In genomic region chr9:111136180-111136579, GRCh38 we compare ENCODE assay signal across 28 cellular contexts.
DNase-seq lines count a peak whose midpoint lies in the region; ATAC-seq, FAIRE-seq and TF ChIP-seq lines count a peak whose summit lies in the region.
"Had no signal": no experiment of that assay in that cellular context is flagged by ENCODE, and none has a peak within 500 bp of the region (broad histone marks: within the 10 kb centered on the region; RNA-seq: fewer than 3 reads in every experiment).

No MANE protein-coding gene starts in this region.

- H3K79me2 ChIP-seq in HepG2 (ENCODE audit: insufficient read depth, low read length): no peaks in the 10 kb centered on the region

- H3K36me3 ChIP-seq in HepG2 (replicated peaks in 1 of 2; ENCODE audit: control insufficient read depth in 1 of 2, insufficient read depth in 2 of 2, low read length in 2 of 2): no peaks in the 10 kb centered on the region
- no peaks in the 10 kb centered on the region for H3K36me3 ChIP-seq in right lobe of liver
- H3K36me3 ChIP-seq: BE2C, BLaER1 had no signal

- H3K4me3 ChIP-seq in HepG2 (replicated peaks in 1 of 3; ENCODE audit: insufficient read depth in 1 of 3, low read depth in 2 of 3, low read length in 3 of 3): no peak overlapping the region
- H3K4me3 ChIP-seq in right lobe of liver: no peak overlapping the region
- no peak overlapping the region for H3K4me3 ChIP-seq in fibroblast of mammary gland (ENCODE audit: control insufficient read depth, low read depth, low read length)
- H3K4me3 ChIP-seq: BLaER1, GM12878 had no signal

- H4K20me1 ChIP-seq in HepG2 (ENCODE audit: insufficient read depth, low read length): no peaks in the 10 kb centered on the region
- H4K20me1 ChIP-seq: BLaER1 had no signal

- CTCF ChIA-PET in HepG2 (lab: Yijun Ruan, JAX; ENCODE audit: low intra/inter-chr PET ratio, low total read pairs): no interaction called here

- TF ChIP-seq CTCF in HepG2 (CRISPR knock-in tag; IDR thresholded peaks at IDR 0.05) (no peak), right lobe of liver (IDR thresholded peaks at IDR 0.05) (no peak), fibroblast of mammary gland (conservative IDR thresholded peaks at IDR 0.05; ENCODE audit: control insufficient read depth, insufficient read depth, low read depth, low read length) (no peak)

- no peak overlapping the region for H3K9ac ChIP-seq in HepG2 (ENCODE audit: insufficient read depth, low read depth, low read length)
- H3K9ac ChIP-seq: BLaER1 had no signal

- DNase-seq in HepG2 (ENCODE audit: low spot score) (no peak), right lobe of liver (no peak), fibroblast of mammary gland (ENCODE audit: low read depth) (peak; percentile 12), NCI-H1105 treated with DMSO at 0.1 percent for 48 hours (lab: John Stamatoyannopoulos, UW) (no peak), occipital lobe (lab: John Stamatoyannopoulos, UW) (no peak)
- DNase-seq in stimulated activated naive B cell treated with anti-CD40 and anti-IgM and Interleukin-4, amounts not matched to agents 10 μg/mL and 1 μg/mL and 100 μg/mL, for 72 hours: no peak
- DNase-seq: 8988T; ACHN; BE2C; C1 segment of cervical spinal cord; CD4-positive, alpha-beta memory T cell; CD4-positive, CD25-positive, alpha-beta regulatory T cell; CD8-positive, alpha-beta memory T cell; COR-L47; DMS 273 treated with DMSO at 0.1 percent for 48 hours; DMS153; DMS53; DMS79; DND-41; EL; GDM1 had no signal

- H3K36me3 Mint-ChIP-seq in stimulated activated naive B cell treated with anti-CD40 and anti-IgM and Interleukin-4, amounts not matched to agents 10 μg/mL and 1 μg/mL and 100 μg/mL, for 72 hours: peaks cover 4% of the 10 kb centered on the region in 2 donors
- H3K36me3 Mint-ChIP-seq: CD14-positive monocyte; CD4-positive, alpha-beta memory T cell; CD4-positive, CD25-positive, alpha-beta regulatory T cell; CD8-positive, alpha-beta memory T cell had no signal

- H3K9me3 ChIP-seq in HepG2 (ENCODE audit: low read length): no peaks in the 10 kb centered on the region
- no peaks in the 10 kb centered on the region for H3K9me3 ChIP-seq in right lobe of liver
- H3K9me3 ChIP-seq: BE2C had no signal

- in situ Hi-C loops in HepG2 (cut with HindIII; ENCODE audit: extremely low pct_ligation_motif_present, low pct_unique_long_range_greater_than_20kb): no loop called here

- TF ChIP-seq EP300 in HepG2 (IDR thresholded peaks at IDR 0.05; ENCODE audit: low read depth in 2 of 2, low read length in 2 of 2): no peak
- no peak for TF ChIP-seq EP300 in HepG2 (CRISPR knock-in tag; IDR thresholded peaks at IDR 0.05; ENCODE audit: borderline replicate concordance)

- peaks cover 0 to 5% of the 10 kb centered on the region in 2 donors for H3K27me3 Mint-ChIP-seq in stimulated activated naive B cell treated with anti-CD40 and anti-IgM and Interleukin-4, amounts not matched to agents 10 μg/mL and 1 μg/mL and 100 μg/mL, for 72 hours
- H3K27me3 Mint-ChIP-seq: CD4-positive, CD25-positive, alpha-beta regulatory T cell; CD8-positive, alpha-beta memory T cell had no signal

- no peak overlapping the region for H3K4me3 Mint-ChIP-seq in stimulated activated naive B cell treated with anti-CD40 and anti-IgM and Interleukin-4, amounts not matched to agents 10 μg/mL and 1 μg/mL and 100 μg/mL, for 72 hours
- H3K4me3 Mint-ChIP-seq: CD14-positive monocyte; CD4-positive, CD25-positive, alpha-beta regulatory T cell; CD8-positive, alpha-beta memory T cell had no signal

- POLR2A ChIA-PET in HepG2 (lab: Yijun Ruan, JAX): no interaction called here

- 2% methylated on average over 2 of the region's 2 CpGs for WGBS in HepG2 (ENCODE audit: low lambda C conversion rate)
- WGBS in right lobe of liver (ENCODE audit: insufficient coverage, low coverage, low lambda C conversion rate, missing lambda C conversion rate): 18% methylated on average over 2 of the region's 2 CpGs

- H3K4me1 ChIP-seq in HepG2 (ENCODE audit: insufficient read depth, low read length) (no peaks in the 10 kb centered on the region), right lobe of liver (no peaks in the 10 kb centered on the region)
- H3K4me1 ChIP-seq: BE2C, BLaER1 had no signal

- TF ChIP-seq POLR2A in HepG2 (IDR thresholded peaks at IDR 0.05; ENCODE audit: insufficient read depth in 1 of 2, low read depth in 2 of 2, low read length in 2 of 2) (no peak), right lobe of liver (IDR thresholded peaks at IDR 0.05) (no peak)

- no peaks in the 10 kb centered on the region for H3K4me1 Mint-ChIP-seq in stimulated activated naive B cell treated with anti-CD40 and anti-IgM and Interleukin-4, amounts not matched to agents 10 μg/mL and 1 μg/mL and 100 μg/mL, for 72 hours
- H3K4me1 Mint-ChIP-seq: CD4-positive, alpha-beta memory T cell; CD4-positive, CD25-positive, alpha-beta regulatory T cell; CD8-positive, alpha-beta memory T cell had no signal

- intact Hi-C loops in HepG2 (cut with micrococcal nuclease; ENCODE audit: unreplicated experiment) (no loop called here), right lobe of liver (cut with DNase I) (no loop called here)

- H2AFZ ChIP-seq in HepG2 (ENCODE audit: low read length): no peak overlapping the region

- H3K27me3 ChIP-seq in HepG2 (ENCODE audit: control insufficient read depth in 1 of 2, insufficient read depth in 2 of 2, low read length in 2 of 2): no peaks in the 10 kb centered on the region
- H3K27me3 ChIP-seq in right lobe of liver: no peaks in the 10 kb centered on the region
- H3K27me3 ChIP-seq: BE2C, BLaER1 had no signal

- H3K27ac ChIP-seq in HepG2 (ENCODE audit: extremely low read length, insufficient read depth, low read length) (no peak overlapping the region), right lobe of liver (no peak overlapping the region)
- H3K27ac ChIP-seq: BLaER1 had no signal

- no peak overlapping the region for H3K4me2 ChIP-seq in HepG2 (ENCODE audit: low read depth, low read length)
- H3K4me2 ChIP-seq: BLaER1 had no signal

- FAIRE-seq in HepG2 (lab: Jason Lieb, UNC): no peak
- FAIRE-seq: A204.1, GM12878, GM12892, GM18507, GM19239 had no signal

- peaks cover 8 to 16% of the 10 kb centered on the region in 2 donors for H3K9me3 Mint-ChIP-seq in stimulated activated naive B cell treated with anti-CD40 and anti-IgM and Interleukin-4, amounts not matched to agents 10 μg/mL and 1 μg/mL and 100 μg/mL, for 72 hours

- peak overlapping the region; percentile 14 for H3K27ac Mint-ChIP-seq in stimulated activated naive B cell treated with anti-CD40 and anti-IgM and Interleukin-4, amounts not matched to agents 10 μg/mL and 1 μg/mL and 100 μg/mL, for 72 hours
- H3K27ac Mint-ChIP-seq: CD14-positive monocyte; CD4-positive, alpha-beta memory T cell; CD8-positive, alpha-beta memory T cell had no signal

- no peak for TF ChIP-seq RAD21 in HepG2 (CRISPR knock-in tag; IDR thresholded peaks at IDR 0.05)

- no TSS peak for BruUV-seq in HepG2 (replicated peaks; lab: Mats Ljungman, UMichigan)

- ATAC-seq in HepG2 (no peak), right lobe of liver (no peak)
- ATAC-seq in stimulated activated naive B cell treated with anti-CD40 and anti-IgM and Interleukin-4, amounts not matched to agents 10 μg/mL and 1 μg/mL and 100 μg/mL, for 72 hours (replicated peaks): no peak
- ATAC-seq: GM12878 had no signal

TF ChIP-seq in HepG2, 621 proteins besides CTCF, POLR2A, EP300 and RAD21:
- TF ChIP-seq HNF4A (CRISPR knock-in tag; IDR thresholded peaks at IDR 0.05): peak; percentile 8; the same call in 1 of the 2 replicates
- TF ChIP-seq ZNF17 (CRISPR knock-in tag; IDR thresholded peaks at IDR 0.05): no peak
- peak; percentile 68 for TF ChIP-seq CEBPB (IDR thresholded peaks at IDR 0.05; ENCODE audit: borderline replicate concordance, low read depth, low read length)
- peak; percentile 35; the same call in 1 of the 2 replicates for TF ChIP-seq CEBPG (CRISPR knock-in tag; IDR thresholded peaks at IDR 0.05)
TF ChIP-seq in HepG2: peak in this region for 3.
